8 cellular contexts compared by ENCODE assay signal in genomic region chr15:58065445-58066041, GRCh38. TPM values are rescaled to one million over a fixed set of nuclear protein-coding genes. Genes with fewer than 3 reads are reported as not detected.
DNase-seq lines count a peak whose midpoint lies in the region; ATAC-seq and TF ChIP-seq lines count a peak whose summit lies in the region.

Gene ALDH1A2 (minus strand): TSS chr15:58065711. CDS start chr15:58065650, 61 bp downstream.

- H3K4me3 Mint-ChIP-seq in activated naive CD8-positive, alpha-beta T cell treated with anti-CD3 and anti-CD28 coated beads, Interleukin-2, amount 50 U/mL, for 24 hours: peak within 1 kb of the TSS; percentile 60

- peak; percentile 5 to 47 for TF ChIP-seq POLR2A in gastrocnemius medialis (IDR thresholded peaks at IDR 0.05)

- H3K4me3 ChIP-seq in HUES64 (ENCODE audit: low read length) (peak within 1 kb of the TSS; percentile 49), iPS-18c (ENCODE audit: insufficient read depth, low read depth, low read length) (peak within 1 kb of the TSS; percentile 49), gastrocnemius medialis (peak within 1 kb of the TSS; percentile 54 to 62 (median 55))

- intact Hi-C loops in gastrocnemius medialis (cut with DNase I; ENCODE audit: low total_unique reads): loop anchor here (5.0 to 10.0 kb wide), 2 partner anchors 203 to 511 kb away; no protein-coding TSS in a partner anchor

- WGBS in HUES64: 2% methylated on average over 75 of the region's 75 CpGs

- H3K9ac ChIP-seq in HUES64 (ENCODE audit: low read depth, low read length): no peak within 1 kb of the TSS

- H3K9me3 ChIP-seq in HUES64 (ENCODE audit: insufficient read depth, low read depth, low read length) (no peaks in the 10 kb centered on the region), iPS-18c (ENCODE audit: control insufficient read depth, insufficient read depth, low read length) (no peaks in the 10 kb centered on the region), gastrocnemius medialis (no peaks in the 10 kb centered on the region)

- H3K27ac ChIP-seq in HUES64 (ENCODE audit: low read depth, low read length) (no peak within 1 kb of the TSS), gastrocnemius medialis (peak within 1 kb of the TSS; percentile 49 to 60 (median 50))

- no peak for TF ChIP-seq CTCF in gastrocnemius medialis (IDR thresholded peaks at IDR 0.05 in 4 of 5, conservative IDR thresholded peaks at IDR 0.05 in 1 of 5)

- H3K27me3 Mint-ChIP-seq in activated naive CD8-positive, alpha-beta T cell treated with anti-CD3 and anti-CD28 coated beads, Interleukin-2, amount 50 U/mL, for 24 hours: peaks cover 65% of the 10 kb centered on the region

- H3K4me1 Mint-ChIP-seq in activated naive CD8-positive, alpha-beta T cell treated with anti-CD3 and anti-CD28 coated beads, Interleukin-2, amount 50 U/mL, for 24 hours: peaks cover 4% of the 10 kb centered on the region

- no peaks in the 10 kb centered on the region for H3K36me3 ChIP-seq in HUES64 (ENCODE audit: insufficient read depth, low read length)
- H3K36me3 ChIP-seq in gastrocnemius medialis: no peaks in the 10 kb centered on the region

- H3K9me3 Mint-ChIP-seq in activated naive CD8-positive, alpha-beta T cell treated with anti-CD3 and anti-CD28 coated beads, Interleukin-2, amount 50 U/mL, for 24 hours: no peaks in the 10 kb centered on the region

- no peak within 1 kb of the TSS for H3K27ac Mint-ChIP-seq in activated naive CD8-positive, alpha-beta T cell treated with anti-CD3 and anti-CD28 coated beads, Interleukin-2, amount 50 U/mL, for 24 hours

- no peaks in the 10 kb centered on the region for H3K36me3 Mint-ChIP-seq in activated naive CD8-positive, alpha-beta T cell treated with anti-CD3 and anti-CD28 coated beads, Interleukin-2, amount 50 U/mL, for 24 hours (ENCODE audit: low read depth)

- no peak for ATAC-seq in activated naive CD8-positive, alpha-beta T cell treated with anti-CD3 and anti-CD28 coated beads, Interleukin-2, amount 50 U/mL, for 24 hours
- ATAC-seq in gastrocnemius medialis: peak; percentile 15 to 37

- peak; percentile 3 for DNase-seq in activated naive CD8-positive, alpha-beta T cell treated with anti-CD3 and anti-CD28 coated beads, Interleukin-2, amount 50 U/mL, for 24 hours
- peak; percentile 4 to 13 for DNase-seq in gastrocnemius medialis
- no peak for DNase-seq in hippocampal formation (lab: John Stamatoyannopoulos, UW)
- DNase-seq in cerebellar nuclear complex (lab: John Stamatoyannopoulos, UW): no peak
- no peak for DNase-seq in superior temporal gyrus (ENCODE audit: extremely low spot score)
- DNase-seq in NK-92 treated with Interleukin-12 subunit alpha and Interleukin-12 subunit beta, amount 100 ng/mL, for 24 hours (lab: John Stamatoyannopoulos, UW): no peak

- in situ Hi-C loops in gastrocnemius medialis (cut with MboI; ENCODE audit: low sequenced_read_pairs in 4 of 4): loop anchor here in 3 of 4 donors (5.0 to 25.0 kb wide), 5 partner anchors 201 to 503 kb away; no protein-coding TSS in a partner anchor

- H3K4me1 ChIP-seq in HUES64 (ENCODE audit: insufficient read depth, low read length) (peaks cover 15% of the 10 kb centered on the region), gastrocnemius medialis (peaks cover 0 to 7% of the 10 kb centered on the region in 2 donors)

- H3K27me3 ChIP-seq in HUES64 (ENCODE audit: insufficient read depth, low read length) (peaks cover 94% of the 10 kb centered on the region), gastrocnemius medialis (peaks cover 36 to 52% (median 41%) of the 10 kb centered on the region in 3 donors)

RNA-seq across cellular contexts. Expression of gene ALDH1A2, which starts in this region (rescaled TPM):
- 0.75 TPM for polyA plus RNA-seq in HUES64 (2013, experiment 1 of 2)
- 0.57 TPM for polyA plus RNA-seq in HUES64 (2013, experiment 2 of 2)
- total RNA-seq in gastrocnemius medialis: 10 to 100 TPM in 1 of 4 donors, 1 to 10 TPM in 3; 3.5 to 26.7 (median 5.8) TPM

Comparison
In these comparisons a context has a peak if more than half of its experiments do, and no peak if none do; other contexts are left out.
1. DNase-seq: peak in activated naive CD8-positive, alpha-beta T cell treated with anti-CD3 and anti-CD28 coated beads, Interleukin-2, amount 50 U/mL, for 24 hours (single experiment) and gastrocnemius medialis (2 of 2); none in hippocampal formation (0 of 2), cerebellar nuclear complex (0 of 2), superior temporal gyrus (single experiment) and NK-92 treated with Interleukin-12 subunit alpha and Interleukin-12 subunit beta, amount 100 ng/mL, for 24 hours (single experiment).
2. Peak in every context shown above with its lines, with median percentiles within 50 percentile points of each other: H3K4me3 ChIP-seq.